In the genomic region with DNA sequence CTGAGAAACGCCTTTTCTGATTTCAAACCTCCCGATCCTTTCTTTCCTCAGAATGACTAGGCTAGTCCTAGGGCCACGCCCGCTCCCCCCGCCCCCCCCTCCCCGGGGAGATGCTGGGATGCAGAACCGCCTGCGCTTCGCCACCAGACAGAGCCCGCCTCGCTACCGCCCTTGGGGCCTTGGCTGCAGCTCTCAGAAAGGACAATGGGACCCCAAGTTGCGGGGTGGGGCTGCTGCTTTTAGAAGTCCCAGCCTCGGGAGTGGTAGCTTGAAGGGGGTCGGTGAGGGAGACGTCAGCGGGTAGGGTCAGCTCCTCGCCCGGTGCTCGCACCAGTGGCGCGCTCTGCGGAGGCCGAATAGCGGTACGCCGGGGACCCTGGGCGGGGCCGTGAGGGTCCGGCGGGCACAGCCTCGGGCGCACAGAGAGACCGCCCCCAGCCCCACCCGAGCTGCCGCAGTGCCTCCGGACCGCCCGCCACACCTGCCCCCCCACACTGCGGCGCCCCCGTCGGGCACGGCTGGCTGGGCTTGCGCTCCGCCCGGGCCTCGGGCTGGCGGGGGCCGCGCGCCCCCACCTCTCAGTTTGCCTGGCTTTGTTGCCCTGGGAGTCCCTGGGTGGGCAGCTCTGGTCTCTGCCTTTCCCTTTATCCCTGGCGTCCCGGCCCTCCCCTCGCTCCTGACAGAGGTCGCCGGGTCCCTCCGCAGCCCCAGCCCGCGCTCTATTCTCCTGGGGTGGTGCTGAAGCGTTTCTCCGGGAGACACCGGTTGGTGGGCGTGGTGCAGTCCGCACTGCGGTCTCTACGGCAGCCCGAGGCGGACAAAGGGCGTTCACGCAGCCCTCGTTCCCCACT, we compare ENCODE assay signal across 8 cellular contexts. TPM values are rescaled to one million over a fixed set of nuclear protein-coding genes. Genes with fewer than 3 reads are reported as not detected.
A peak's percentile ranks its signal among the peaks of the same experiment; 100 is the strongest.
DNase-seq lines count a peak whose midpoint lies in the region; ATAC-seq, FAIRE-seq and TF ChIP-seq lines count a peak whose summit lies in the region.

No MANE protein-coding gene starts in this region.

- H3K9me3 ChIP-seq in OCI-LY7 (ENCODE audit: low read length) (no peaks in the 10 kb centered on the region), small intestine (ENCODE audit: control insufficient read depth, low read depth) (no peaks in the 10 kb centered on the region)

- POLR2A ChIA-PET in HEK293T (lab: Yijun Ruan, JAX) = interaction anchor here (0.6 to 1.3 kb wide), 4 partner anchors 14 to 200 kb away, joined by 3 to 4 read pairs (median 3); no protein-coding TSS in a partner anchor
- POLR2A ChIA-PET in OCI-LY7 (lab: Charles Lee) = interaction anchor here (0.6 kb wide), 1 partner anchor 582 kb away, joined by 4 read pairs; no protein-coding TSS in a partner anchor

- no peaks in the 10 kb centered on the region for H3K9me2 ChIP-seq in OCI-LY7 (ENCODE audit: insufficient read depth, low read length)

- no peak for FAIRE-seq in small intestine (lab: Jason Lieb, UNC)

- H3K4me3 ChIP-seq in OCI-LY7 (ENCODE audit: low read depth, low read length, poor library complexity, severe bottlenecking) (peak overlapping the region; percentile 40), small intestine (ENCODE audit: low read depth in 1 of 2, low read length in 2 of 2) (peak overlapping the region; percentile 37 to 45)

- intact Hi-C loops in OCI-LY7 (cut with micrococcal nuclease; ENCODE audit: unreplicated experiment) = no loop called here

- BruUV-seq in OCI-LY7 (replicated peaks; lab: Mats Ljungman, UMichigan) = no TSS peak

- H3K4me3 Mint-ChIP-seq in chondrocyte (ENCODE audit: unreplicated experiment) = peak overlapping the region; percentile 97

- DNase-seq in DMS79 (lab: John Stamatoyannopoulos, UW) (peak; percentile 36), HEK293T (ENCODE audit: extremely low spot score) (peak; percentile 62), OCI-LY7 (ENCODE audit: low spot score) (no peak), chondrocyte (ENCODE audit: low spot score) (no peak), islet precursor cell (peak; percentile 84), small intestine (no peak)
- no peak for DNase-seq in stimulated activated CD4-positive, alpha-beta T cell treated with anti-CD3 and anti-CD28 coated beads, Interleukin-2, amount 100 ng/mL, for 48 hours

- no peak overlapping the region for H3K27ac ChIP-seq in OCI-LY7 (ENCODE audit: low read depth, low read length, poor library complexity, severe bottlenecking)
- H3K27ac ChIP-seq in small intestine (ENCODE audit: low read depth in 1 of 2, low read length in 1 of 2) = peak overlapping the region in 1 of 2 donors; percentile 52

- H3K36me3 Mint-ChIP-seq in chondrocyte (ENCODE audit: low read depth) = peaks cover 8% of the 10 kb centered on the region

- peaks cover 8% of the 10 kb centered on the region for H3K9me3 Mint-ChIP-seq in chondrocyte (ENCODE audit: low read depth)

- no peak for ATAC-seq in HG03045 (IDR thresholded peaks at IDR 0.05; ENCODE audit: unreplicated experiment)

- peaks cover 8 to 10% of the 10 kb centered on the region in 2 donors for H3K27me3 ChIP-seq in small intestine (ENCODE audit: control insufficient read depth in 2 of 2, insufficient read depth in 2 of 2, low read length in 2 of 2)

- H4K20me1 ChIP-seq in OCI-LY7 (ENCODE audit: insufficient read depth, low read length) = no peaks in the 10 kb centered on the region

- peak overlapping the region; percentile 41 for H3K4me2 ChIP-seq in OCI-LY7 (ENCODE audit: low read length)

- 1 to 4% (median 3%) methylated on average over 53 to 72 of the region's 72 CpGs for WGBS in small intestine, 3 donors

- H3K27me3 Mint-ChIP-seq in chondrocyte (ENCODE audit: low read depth) = no peaks in the 10 kb centered on the region

- CTCF ChIA-PET in HEK293T (lab: Yijun Ruan, JAX) (no interaction called here), OCI-LY7 (lab: Charles Lee; ENCODE audit: unreplicated experiment) (no interaction called here)

- H3K4me1 Mint-ChIP-seq in chondrocyte (ENCODE audit: low read depth) = peaks cover 46% of the 10 kb centered on the region

- H3K4me1 ChIP-seq in OCI-LY7 (ENCODE audit: insufficient read depth, low read length, poor library complexity, severe bottlenecking) (no peaks in the 10 kb centered on the region), small intestine (ENCODE audit: control insufficient read depth in 2 of 2, insufficient read depth in 1 of 2, low read depth in 1 of 2, low read length in 1 of 2) (peaks cover 0 to 3% of the 10 kb centered on the region in 2 donors)

- H3K36me3 ChIP-seq in OCI-LY7 (ENCODE audit: insufficient read depth, low read length) = no peaks in the 10 kb centered on the region
- H3K36me3 ChIP-seq in small intestine (ENCODE audit: control insufficient read depth in 2 of 2, insufficient read depth in 2 of 2, low read length in 2 of 2) = no peaks in the 10 kb centered on the region

- H3K79me2 ChIP-seq in OCI-LY7 (ENCODE audit: insufficient read depth, low read depth, low read length) = no peaks in the 10 kb centered on the region

- H2AFZ ChIP-seq in OCI-LY7 (ENCODE audit: low read length) = no peak overlapping the region

- TF ChIP-seq CTCF in OCI-LY7 (conservative IDR thresholded peaks at IDR 0.05; ENCODE audit: low read length) (no peak), chondrocyte (IDR thresholded peaks at IDR 0.05) (no peak)

- H3K27ac Mint-ChIP-seq in chondrocyte (ENCODE audit: unreplicated experiment) = peak overlapping the region; percentile 91

TF ChIP-seq in HEK293T, 16 proteins besides CTCF, POLR2A, EP300 and RAD21:
- TF ChIP-seq ARNT (IDR thresholded peaks at IDR 0.05) = no peak
- no peak for TF ChIP-seq ELF4 (IDR thresholded peaks at IDR 0.05)
- TF ChIP-seq FOXM1 (IDR thresholded peaks at IDR 0.05; ENCODE audit: borderline replicate concordance) = peak; percentile 52; the same call in 1 of the 2 replicates
- 0 out of 2 replicates have a peak, but pooled peaks have one; percentile 1 for TF ChIP-seq L3MBTL2 (conservative IDR thresholded peaks at IDR 0.05)
- TF ChIP-seq FOXA1 (IDR thresholded peaks at IDR 0.05) = no peak
- TF ChIP-seq TARDBP (IDR thresholded peaks at IDR 0.05) = no peak

RNA-seq across cellular contexts. Expression of a gene that starts 1.1 kb away (rescaled TPM):
- total RNA-seq in OCI-LY7 (2014; rRNA removed; shearing (Covaris generic)) = not detected in 2 replicates
- total RNA-seq in OCI-LY7 (2022) = 0.06 TPM in 1 of 2 replicates, not detected in the other
- total RNA-seq in chondrocyte = 316 to 411 TPM (median 409 TPM) in 3 replicates
- polyA plus RNA-seq in small intestine = 1 to 10 TPM in 2 of 3 donors, under 1 TPM in 1; 0.45 to 7.4 (median 1.1) TPM

Comparison
In these comparisons a context has a peak if more than half of its experiments do, and no peak if none do; other contexts are left out.
1. DNase-seq: peak in DMS79 (single experiment), HEK293T (single experiment) and islet precursor cell (single experiment); none in OCI-LY7 (single experiment), chondrocyte (single experiment), small intestine (single experiment) and stimulated activated CD4-positive, alpha-beta T cell treated with anti-CD3 and anti-CD28 coated beads, Interleukin-2, amount 100 ng/mL, for 48 hours (0 of 2).
2. RNA of a gene that starts 1.1 kb away (total RNA-seq): 316 to 411 TPM in chondrocyte; 0.06 TPM in OCI-LY7; every median in the first group is over 100 times any median in the second.